2 cellular contexts compared by ENCODE assay signal in genomic region chr7:135715055-135715522, GRCh38.
TF ChIP-seq lines count a peak whose summit lies in the region.

No MANE protein-coding gene starts in this region.

TF ChIP-seq in GM12891, 5 proteins besides CTCF, POLR2A, EP300 and RAD21:
- TF ChIP-seq TAF1 (IDR thresholded peaks at IDR 0.05; ENCODE audit: low read depth, low read length): no peak
- no peak for TF ChIP-seq PAX5 (IDR thresholded peaks at IDR 0.05; ENCODE audit: insufficient read depth, low read length, severe bottlenecking)
- no peak for TF ChIP-seq POU2F2 (IDR thresholded peaks at IDR 0.05; ENCODE audit: low read depth, low read length)
- TF ChIP-seq POLR2AphosphoS5 (IDR thresholded peaks at IDR 0.05; ENCODE audit: low read depth, low read length): no peak
- no peak for TF ChIP-seq SPI1 (IDR thresholded peaks at IDR 0.05; ENCODE audit: low read depth, low read length)

TF ChIP-seq in H1, 55 proteins besides CTCF, POLR2A, EP300 and RAD21:
- TF ChIP-seq MAX (IDR thresholded peaks at IDR 0.05): no peak
- TF ChIP-seq POU5F1 (IDR thresholded peaks at IDR 0.05; ENCODE audit: low read depth, low read length): no peak
- TF ChIP-seq NANOG (IDR thresholded peaks at IDR 0.05; ENCODE audit: insufficient read depth, low read depth, low read length, poor library complexity, severe bottlenecking): no peak
- TF ChIP-seq HDAC2 (IDR thresholded peaks at IDR 0.05; ENCODE audit: borderline replicate concordance in 1 of 2, low read depth in 2 of 2, low read length in 2 of 2): no peak
- TF ChIP-seq SAP30 (IDR thresholded peaks at IDR 0.05; ENCODE audit: insufficient read depth, insufficient replicate concordance, low read length): no peak
- TF ChIP-seq POLR2AphosphoS5 (IDR thresholded peaks at IDR 0.05; ENCODE audit: low read depth, low read length): no peak
